In the genomic region with DNA sequence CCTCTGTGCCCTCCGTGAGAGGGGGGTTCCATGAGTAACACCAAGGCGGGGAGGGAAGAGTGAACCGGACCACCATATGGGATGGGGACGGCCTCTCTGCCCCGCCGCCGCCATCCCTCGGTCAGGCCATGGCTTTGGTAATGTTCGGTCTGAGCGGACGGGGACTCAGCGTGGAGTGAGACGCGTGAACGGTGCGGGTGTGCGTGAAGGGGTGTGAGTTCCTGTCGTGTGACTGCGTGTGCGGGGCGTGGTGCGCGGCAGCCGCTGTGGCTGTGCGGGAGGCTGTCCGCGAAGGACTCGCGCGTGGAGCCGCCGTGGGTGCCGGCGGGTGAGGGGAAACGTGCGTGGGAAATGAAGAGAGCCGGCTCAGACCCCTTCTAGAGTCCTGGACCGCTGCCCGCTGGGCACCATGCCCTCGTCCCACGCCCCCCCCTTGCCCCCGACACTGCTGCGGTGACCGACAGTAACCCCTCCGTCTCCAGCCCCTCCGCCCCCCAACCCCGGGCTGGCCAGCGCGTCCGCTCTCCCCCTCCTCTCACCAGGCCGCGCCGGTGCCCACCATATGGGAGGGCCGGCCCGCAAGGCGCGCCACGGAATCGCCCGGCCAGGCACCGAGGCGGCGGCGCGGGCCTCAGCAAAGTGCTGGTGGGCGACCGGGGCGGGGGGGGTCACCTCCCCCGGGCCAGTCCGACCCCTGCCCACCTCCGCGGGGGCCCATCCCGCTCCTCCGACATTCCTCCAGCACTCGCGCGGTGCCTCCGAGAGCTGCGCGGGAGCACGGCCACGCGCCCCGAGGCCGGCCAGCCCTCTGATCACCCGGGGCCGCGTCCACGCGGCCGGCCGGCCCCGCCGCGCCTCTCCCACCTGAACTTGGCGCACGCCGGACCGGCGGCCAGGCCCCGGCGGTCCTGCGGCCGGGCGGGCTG, we compare ENCODE assay signal across 8 cellular contexts. TPM values are rescaled to one million over a fixed set of nuclear protein-coding genes. Genes with fewer than 3 reads are reported as not detected.
DNase-seq lines count a peak whose midpoint lies in the region; ATAC-seq, FAIRE-seq and TF ChIP-seq lines count a peak whose summit lies in the region.

No MANE protein-coding gene starts in this region.

- no peak for FAIRE-seq in H54 (lab: Jason Lieb, UNC)
- FAIRE-seq in RCC 7860 (lab: Jason Lieb, UNC), result no peak

- peaks cover 22% of the 10 kb centered on the region for H3K27me3 ChIP-seq in neural progenitor cell

- TF ChIP-seq CTCF in VCaP (conservative IDR thresholded peaks at IDR 0.05) (no peak), fibroblast of the aortic adventitia (IDR thresholded peaks at IDR 0.05; ENCODE audit: insufficient read depth, low read length) (no peak), neural progenitor cell (IDR thresholded peaks at IDR 0.05) (no peak)

- H3K36me3 Mint-ChIP-seq in neural progenitor cell, result no peaks in the 10 kb centered on the region

- no peak overlapping the region for H3K9ac ChIP-seq in neural progenitor cell

- peak overlapping the region; percentile 100 for H3K4me2 ChIP-seq in neural progenitor cell

- peaks cover 36% of the 10 kb centered on the region for H3K4me1 Mint-ChIP-seq in neural progenitor cell

- no peaks in the 10 kb centered on the region for H3K9me3 Mint-ChIP-seq in neural progenitor cell

- H3K4me3 ChIP-seq in fibroblast of the aortic adventitia (ENCODE audit: low read depth, low read length) (peak overlapping the region; percentile 79), neural progenitor cell (peak overlapping the region; percentile 70)

- no peak for TF ChIP-seq POLR2A in H54 (IDR thresholded peaks at IDR 0.05; ENCODE audit: low read depth, low read length)

- peaks cover 19% of the 10 kb centered on the region for H3K4me1 ChIP-seq in neural progenitor cell

- peak overlapping the region; percentile 96 for H3K4me3 Mint-ChIP-seq in neural progenitor cell

- H2AFZ ChIP-seq in neural progenitor cell (replicated peaks), result peak overlapping the region; percentile 38

- H3K79me2 ChIP-seq in neural progenitor cell (ENCODE audit: low read depth), result peaks cover 6% of the 10 kb centered on the region

- peak; percentile 17 for DNase-seq in activated gamma-delta T cell (lab: John Stamatoyannopoulos, UW)
- DNase-seq in activated gamma-delta T cell treated with Interleukin-2 at 50 U/mL for 16 hours, result no peak
- no peak for DNase-seq in fibroblast of the aortic adventitia (ENCODE audit: low read depth)
- DNase-seq in neural progenitor cell (ENCODE audit: low spot score), result peak; percentile 72
- DNase-seq in H54 (ENCODE audit: insufficient read length, low spot score), result no peak
- DNase-seq in RCC 7860 (ENCODE audit: low spot score), result no peak

- peak overlapping the region; percentile 87 for H3K27ac ChIP-seq in VCaP
- H3K27ac ChIP-seq in neural progenitor cell, result no peak overlapping the region

- H3K9me3 ChIP-seq in neural progenitor cell (ENCODE audit: low read depth), result no peaks in the 10 kb centered on the region

- ATAC-seq in HG03571 (IDR thresholded peaks at IDR 0.05; ENCODE audit: unreplicated experiment), result no peak

- H3K27me3 Mint-ChIP-seq in neural progenitor cell (ENCODE audit: insufficient read depth, low read depth), result peaks cover 22% of the 10 kb centered on the region

- peaks cover 30% of the 10 kb centered on the region for H3F3A ChIP-seq in neural progenitor cell (ENCODE audit: low read depth)

- H3K27ac Mint-ChIP-seq in neural progenitor cell, result peak overlapping the region; percentile 39

- H4K20me1 ChIP-seq in neural progenitor cell (ENCODE audit: low read depth), result peaks cover 13% of the 10 kb centered on the region

- H3K36me3 ChIP-seq in neural progenitor cell, result no peaks in the 10 kb centered on the region

RNA-seq across cellular contexts. Expression of a gene that starts 0.6 kb away (rescaled TPM):
- total RNA-seq in fibroblast of the aortic adventitia (ENCODE audit: low replicate concordance) (1.5 and 3.2 TPM in 2 replicates), neural progenitor cell (ENCODE audit: low replicate concordance) (3.3 and 7.2 TPM in 2 replicates)

RNA-seq across cellular contexts. Expression of a gene that starts 38.1 kb away (rescaled TPM):
- total RNA-seq in fibroblast of the aortic adventitia (ENCODE audit: low replicate concordance) (not detected in 2 replicates), neural progenitor cell (ENCODE audit: low replicate concordance) (0.12 TPM in 1 of 2 replicates, not detected in the other)

Comparison
In these comparisons a context has a peak if more than half of its experiments do, and no peak if none do; other contexts are left out.
1. DNase-seq: peak in activated gamma-delta T cell (single experiment) and neural progenitor cell (single experiment); none in activated gamma-delta T cell treated with Interleukin-2 at 50 U/mL for 16 hours (single experiment), fibroblast of the aortic adventitia (single experiment), H54 (single experiment) and RCC 7860 (single experiment).